In genomic region chr5:54703091-54703490, GRCh38 we compare ENCODE assay signal across 9 cellular contexts.
DNase-seq lines count a peak whose midpoint lies in the region; ATAC-seq, FAIRE-seq and TF ChIP-seq lines count a peak whose summit lies in the region.
"Had no signal": no experiment of that assay in that cellular context is flagged by ENCODE, and none has a peak within 500 bp of the region (broad histone marks: within the 10 kb centered on the region; RNA-seq: fewer than 3 reads in every experiment).

No MANE protein-coding gene starts in this region.

- no peak overlapping the region for H2AFZ ChIP-seq in endothelial cell of umbilical vein (ENCODE audit: low read depth, low read length)
- no peak overlapping the region for H2AFZ ChIP-seq in mesenchymal stem cell (ENCODE audit: low read depth, low read length)

- no peaks in the 10 kb centered on the region for H3K36me3 ChIP-seq in MG63
- H3K36me3 ChIP-seq in endothelial cell of umbilical vein (ENCODE audit: control insufficient read depth in 2 of 2, extremely low read depth in 1 of 2, insufficient read depth in 2 of 2, low read length in 2 of 2) = no peaks in the 10 kb centered on the region
- no peaks in the 10 kb centered on the region for H3K36me3 ChIP-seq in mesenchymal stem cell (ENCODE audit: control insufficient read depth in 1 of 2, insufficient read depth in 2 of 2, low read depth in 1 of 2, low read length in 2 of 2)

- H3K18ac ChIP-seq in mesenchymal stem cell (ENCODE audit: low read depth in 1 of 2, low read length in 2 of 2) = peak overlapping the region; percentile 3 to 83

- H3K9me3 ChIP-seq in MG63 = no peaks in the 10 kb centered on the region
- H3K9me3 ChIP-seq in endothelial cell of umbilical vein (replicated peaks; ENCODE audit: control insufficient read depth, insufficient read depth, low read length) = no peaks in the 10 kb centered on the region
- H3K9me3 ChIP-seq in mesenchymal stem cell (ENCODE audit: control insufficient read depth, low read length) = no peaks in the 10 kb centered on the region

- BruUV-seq in endothelial cell of umbilical vein (replicated peaks; lab: Mats Ljungman, UMichigan) = no TSS peak

- no peak overlapping the region for H3K23ac ChIP-seq in mesenchymal stem cell (ENCODE audit: low read length in 2 of 2)

- H3K4me1 ChIP-seq in endothelial cell of umbilical vein (ENCODE audit: control insufficient read depth, extremely low read depth, insufficient read depth, low read length) (peaks cover 18% of the 10 kb centered on the region), mesenchymal stem cell (ENCODE audit: control insufficient read depth, insufficient read depth, low read depth, low read length) (peaks cover 6% of the 10 kb centered on the region)

- peak overlapping the region; percentile 6; the same call in 1 of the 2 replicates for H3K4me3 ChIP-seq in MG63
- H3K4me3 ChIP-seq in endothelial cell of umbilical vein (replicated peaks in 1 of 3; ENCODE audit: insufficient read depth in 1 of 3, low read depth in 1 of 3, low read length in 3 of 3) = no peak overlapping the region
- peak overlapping the region in 1 of 2 experiments; percentile 46 for H3K4me3 ChIP-seq in mesenchymal stem cell (ENCODE audit: insufficient read depth in 1 of 2, low read depth in 1 of 2, low read length in 2 of 2)

- peak overlapping the region; percentile 13 for H3K4me2 ChIP-seq in endothelial cell of umbilical vein (ENCODE audit: insufficient read depth, low read length)
- no peak overlapping the region for H3K4me2 ChIP-seq in mesenchymal stem cell (ENCODE audit: low read length, poor library complexity, severe bottlenecking)

- dilution Hi-C loops in endothelial cell of umbilical vein (cut with MboI; ENCODE audit: extremely low pct_ligation_motif_present, low sequenced_read_pairs) = no loop called here

- no peak for ATAC-seq in HG03045 (IDR thresholded peaks at IDR 0.05; ENCODE audit: unreplicated experiment)
- no peak for ATAC-seq in GM18517 (IDR thresholded peaks at IDR 0.05; ENCODE audit: unreplicated experiment)

- H2BK15ac ChIP-seq in mesenchymal stem cell (ENCODE audit: low read depth, poor library complexity, severe bottlenecking) = no peak overlapping the region

- POLR2A ChIA-PET in endothelial cell of umbilical vein (lab: Charles Lee) = no interaction called here

- peak; percentile 89 for DNase-seq in A172 (ENCODE audit: low spot score)
- DNase-seq in MG63 = peak; percentile 98
- peak; percentile 67 for DNase-seq in endothelial cell of umbilical vein (ENCODE audit: low read depth, low spot score)
- DNase-seq in mesenchymal stem cell = peak; percentile 76
- DNase-seq in activated naive CD4-positive, alpha-beta T cell treated with anti-CD3 and anti-CD28 coated beads, Interleukin-2, amount 50 U/mL, for 16 hours = no peak
- no peak for DNase-seq in NK-92 treated with Interleukin-12 subunit alpha and Interleukin-12 subunit beta, amount 100 ng/mL, for 24 hours (lab: John Stamatoyannopoulos, UW)
- DNase-seq: activated CD4-positive, alpha-beta T cell treated with anti-CD3 and anti-CD28 coated beads for 48 hours had no signal

- peak; percentile 88 for FAIRE-seq in endothelial cell of umbilical vein (lab: Jason Lieb, UNC)

- intact Hi-C loops in endothelial cell of umbilical vein (cut with micrococcal nuclease) = loop anchor here (2.0 to 5.0 kb wide), 3 partner anchors 139 to 184 kb away; no protein-coding TSS in a partner anchor

- no peak overlapping the region for H2BK5ac ChIP-seq in mesenchymal stem cell (ENCODE audit: low read depth, low read length, poor library complexity, severe bottlenecking)

- WGBS in mesenchymal stem cell = 2% methylated on average over 2 of the region's 2 CpGs

- no peak overlapping the region for H3K27ac ChIP-seq in endothelial cell of umbilical vein (ENCODE audit: insufficient read depth, low read depth, low read length)
- H3K27ac ChIP-seq in mesenchymal stem cell (ENCODE audit: low read length, poor library complexity, severe bottlenecking) = no peak overlapping the region

- no peaks in the 10 kb centered on the region for H3K79me1 ChIP-seq in mesenchymal stem cell (replicated peaks; ENCODE audit: low read length, poor library complexity, severe bottlenecking)

- CTCF ChIA-PET in endothelial cell of umbilical vein (lab: Charles Lee) = interaction anchor here (1.0 to 1.7 kb wide), 8 partner anchors 9 to 166 kb away, joined by 3 to 11 read pairs (median 4); no protein-coding TSS in a partner anchor

- no peak for TF ChIP-seq POLR2A in endothelial cell of umbilical vein (IDR thresholded peaks at IDR 0.05; ENCODE audit: low read depth, low read length)

- no peaks in the 10 kb centered on the region for H3K27me3 ChIP-seq in MG63
- H3K27me3 ChIP-seq in endothelial cell of umbilical vein (ENCODE audit: control insufficient read depth in 2 of 2, insufficient read depth in 2 of 2, low read length in 2 of 2) = no peaks in the 10 kb centered on the region
- H3K27me3 ChIP-seq in mesenchymal stem cell (ENCODE audit: control insufficient read depth in 1 of 2, insufficient read depth in 1 of 2, low read length in 2 of 2) = no peaks in the 10 kb centered on the region

- no peak overlapping the region for H2AK5ac ChIP-seq in mesenchymal stem cell (ENCODE audit: low read length, severe bottlenecking)

- no peaks in the 10 kb centered on the region for H4K20me1 ChIP-seq in endothelial cell of umbilical vein (replicated peaks; ENCODE audit: control insufficient read depth, extremely low read depth, insufficient read depth, low read length)

- no peak overlapping the region for H4K8ac ChIP-seq in mesenchymal stem cell (ENCODE audit: low read length)

- H4K91ac ChIP-seq in mesenchymal stem cell (ENCODE audit: low read length) = no peak overlapping the region

- no peak overlapping the region for H3K14ac ChIP-seq in mesenchymal stem cell (ENCODE audit: low read length in 2 of 2)

- H3K9ac ChIP-seq in endothelial cell of umbilical vein (replicated peaks; ENCODE audit: extremely low read depth, insufficient read depth, low read length) = no peak overlapping the region
- peak overlapping the region; percentile 74 for H3K9ac ChIP-seq in mesenchymal stem cell (ENCODE audit: low read length)

- no peaks in the 10 kb centered on the region for H3K79me2 ChIP-seq in endothelial cell of umbilical vein (ENCODE audit: control insufficient read depth, insufficient read depth, low read length)

- no peak for TF ChIP-seq CTCF in endothelial cell of umbilical vein (IDR thresholded peaks at IDR 0.05; ENCODE audit: extremely low read depth in 1 of 2, insufficient read depth in 1 of 2, low read depth in 1 of 2, low read length in 2 of 2)

- no peaks in the 10 kb centered on the region for H3K9me1 ChIP-seq in endothelial cell of umbilical vein (replicated peaks; ENCODE audit: control insufficient read depth, extremely low read depth, insufficient read depth, low read length)

- H2BK120ac ChIP-seq in mesenchymal stem cell (ENCODE audit: low read depth, low read length) = no peak overlapping the region

- H2BK12ac ChIP-seq in mesenchymal stem cell (ENCODE audit: low read length in 2 of 2) = peak overlapping the region in 1 of 2 experiments; percentile 65

- H3K4ac ChIP-seq in mesenchymal stem cell (ENCODE audit: low read depth in 1 of 2, low read length in 2 of 2) = peak overlapping the region in 1 of 2 experiments; percentile 67

TF ChIP-seq in endothelial cell of umbilical vein, 7 proteins besides CTCF, POLR2A, EP300 and RAD21:
- no peak for TF ChIP-seq EZH2 (IDR thresholded peaks at IDR 0.05; ENCODE audit: borderline replicate concordance, low read depth, low read length, severe bottlenecking)
- TF ChIP-seq GATA2 (IDR thresholded peaks at IDR 0.05; ENCODE audit: insufficient read depth, insufficient read length, low read depth, low read length) = peak; percentile 17
- no peak for TF ChIP-seq MYC (IDR thresholded peaks at IDR 0.05; ENCODE audit: low read depth, low read length)
- peak; percentile 50 for TF ChIP-seq FOS (IDR thresholded peaks at IDR 0.05; ENCODE audit: borderline replicate concordance, insufficient read depth, low read length)
- no peak for TF ChIP-seq POLR2AphosphoS5 (IDR thresholded peaks at IDR 0.05; ENCODE audit: insufficient read depth, low read depth, low read length)
- TF ChIP-seq MAX (IDR thresholded peaks at IDR 0.05; ENCODE audit: insufficient read depth, insufficient read length) = no peak
- TF ChIP-seq JUN (IDR thresholded peaks at IDR 0.05; ENCODE audit: borderline replicate concordance, insufficient read depth, insufficient read length, low read depth) = peak; percentile 27
TF ChIP-seq in endothelial cell of umbilical vein: peak in this region for 3.

Comparison
In these comparisons a context has a peak if more than half of its experiments do, and no peak if none do; other contexts are left out.
1. DNase-seq: peak in A172 (single experiment), MG63 (single experiment), endothelial cell of umbilical vein (single experiment) and mesenchymal stem cell (single experiment); none in activated naive CD4-positive, alpha-beta T cell treated with anti-CD3 and anti-CD28 coated beads, Interleukin-2, amount 50 U/mL, for 16 hours (single experiment) and NK-92 treated with Interleukin-12 subunit alpha and Interleukin-12 subunit beta, amount 100 ng/mL, for 24 hours (single experiment).